Comparison of ENCODE assay signal across 6 cellular contexts in the genomic region with DNA sequence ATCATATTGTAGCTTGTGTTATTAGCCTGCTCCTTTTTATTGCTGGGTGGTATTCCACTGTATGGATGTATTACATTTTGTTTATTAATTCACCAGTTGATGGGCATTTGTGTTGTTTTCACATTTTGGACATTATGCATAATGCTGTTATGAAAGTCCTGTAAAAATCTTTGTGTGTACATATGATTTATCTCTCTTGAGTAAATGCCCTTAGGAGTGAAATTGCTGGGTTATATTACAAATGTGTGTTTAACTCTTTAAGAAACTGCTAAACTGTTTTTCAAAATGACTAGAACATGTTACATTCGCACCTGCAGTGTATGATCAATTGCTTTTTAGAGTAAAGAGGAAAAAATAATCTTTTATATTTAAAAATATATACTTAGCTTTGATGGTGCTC. TPM values are rescaled to one million over a fixed set of nuclear protein-coding genes. Genes with fewer than 3 reads are reported as not detected.
"Had no signal": no experiment of that assay in that cellular context is flagged by ENCODE, and none has a peak within 500 bp of the region (broad histone marks: within the 10 kb centered on the region; RNA-seq: fewer than 3 reads in every experiment).

No MANE protein-coding gene starts in this region.

- DNase-seq: GM23248, GOT3, H7, HFFc6, KBM-7 had no signal

- FAIRE-seq: HepG2 had no signal

RNA-seq across cellular contexts. Expression of gene TP53I11, which starts 54.4 kb away (rescaled TPM):
- total RNA-seq: HepG2 had no signal
- polyA plus RNA-seq: HepG2 had no signal
